ENCODE assay signal across 9 cellular contexts in the genomic region with DNA sequence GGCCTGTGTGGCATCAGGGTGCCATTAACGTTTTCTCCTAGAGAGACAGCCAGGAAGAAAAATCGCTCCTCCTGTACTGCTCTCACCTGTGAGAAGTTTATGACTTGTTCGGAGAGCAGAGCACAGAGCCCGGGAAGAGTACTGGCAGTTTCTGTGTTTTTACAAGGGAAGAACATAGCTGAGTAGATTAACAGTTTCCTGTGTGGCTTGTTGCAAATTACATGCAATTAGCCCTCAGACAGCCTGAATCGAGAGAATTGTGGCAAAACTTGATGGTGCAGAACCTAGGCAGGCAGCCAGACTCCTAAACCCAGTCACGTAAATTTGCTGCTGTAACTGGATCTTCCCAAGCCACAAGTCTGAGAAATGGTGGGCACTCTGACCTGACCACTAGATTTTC. TPM values are rescaled to one million over a fixed set of nuclear protein-coding genes. Genes with fewer than 3 reads are reported as not detected.
DNase-seq lines count a peak whose midpoint lies in the region; ATAC-seq and TF ChIP-seq lines count a peak whose summit lies in the region.
"Had no signal": no experiment of that assay in that cellular context is flagged by ENCODE, and none has a peak within 500 bp of the region (broad histone marks: within the 10 kb centered on the region; RNA-seq: fewer than 3 reads in every experiment).

No MANE protein-coding gene starts in this region.

- peaks cover 20 to 47% (median 41%) of the 10 kb centered on the region in 4 donors for H3K4me1 Mint-ChIP-seq in CD4-positive, CD25-positive, alpha-beta regulatory T cell

- no peaks in the 10 kb centered on the region for H3K36me3 ChIP-seq in CD4-positive, CD25-positive, alpha-beta regulatory T cell (ENCODE audit: control insufficient read depth, insufficient read depth, low read length)
- no peaks in the 10 kb centered on the region for H3K36me3 ChIP-seq in MG63

- ATAC-seq in CD4-positive, CD25-positive, alpha-beta regulatory T cell (ENCODE audit: low read depth in 2 of 2) = peak in 1 of 2 donors; percentile 19
- ATAC-seq in GM19397 (IDR thresholded peaks at IDR 0.05; ENCODE audit: unreplicated experiment) (peak; percentile 62), HG03378 (IDR thresholded peaks at IDR 0.05; ENCODE audit: unreplicated experiment) (peak; percentile 52), omental fat pad (ENCODE audit: low FRiP score) (no peak)

- no peaks in the 10 kb centered on the region for H3K9me3 Mint-ChIP-seq in CD4-positive, CD25-positive, alpha-beta regulatory T cell

- H3K27ac ChIP-seq in CD4-positive, CD25-positive, alpha-beta regulatory T cell (ENCODE audit: insufficient read depth, low read length, poor library complexity, severe bottlenecking) = peak overlapping the region; percentile 42

- peak overlapping the region in 3 of 4 donors; percentile 16 to 48 (median 36) for H3K4me3 Mint-ChIP-seq in CD4-positive, CD25-positive, alpha-beta regulatory T cell

- no peaks in the 10 kb centered on the region for H3K27me3 Mint-ChIP-seq in CD4-positive, CD25-positive, alpha-beta regulatory T cell

- TF ChIP-seq CTCF in omental fat pad (IDR thresholded peaks at IDR 0.05) = no peak

- H3K9me3 ChIP-seq in CD4-positive, CD25-positive, alpha-beta regulatory T cell (ENCODE audit: control insufficient read depth in 2 of 2, low read length in 2 of 2) = no peaks in the 10 kb centered on the region
- H3K9me3 ChIP-seq in MG63 = no peaks in the 10 kb centered on the region

- H3K27me3 ChIP-seq in CD4-positive, CD25-positive, alpha-beta regulatory T cell (ENCODE audit: control insufficient read depth, insufficient read depth, low read length) = no peaks in the 10 kb centered on the region
- H3K27me3 ChIP-seq in MG63 = no peaks in the 10 kb centered on the region

- peaks cover 46% of the 10 kb centered on the region for H3K4me1 ChIP-seq in CD4-positive, CD25-positive, alpha-beta regulatory T cell (ENCODE audit: control insufficient read depth, insufficient read depth, low read length, poor library complexity, severe bottlenecking)

- H3K36me3 Mint-ChIP-seq in CD4-positive, CD25-positive, alpha-beta regulatory T cell = no peaks in the 10 kb centered on the region

- DNase-seq in CD4-positive, CD25-positive, alpha-beta regulatory T cell = peak in 1 of 3 donors; percentile 51
- DNase-seq in UCSD-AML1 (lab: John Stamatoyannopoulos, UW; ENCODE audit: unreplicated experiment) (peak; percentile 16), SHP77 (lab: John Stamatoyannopoulos, UW) (no peak), CD1c-positive myeloid dendritic cell (ENCODE audit: extremely low spot score) (no peak), omental fat pad (ENCODE audit: low spot score) (no peak), MG63 (no peak)

- H3K27ac Mint-ChIP-seq in CD4-positive, CD25-positive, alpha-beta regulatory T cell = peak overlapping the region in 2 of 3 donors; percentile 65 to 93

- peak overlapping the region; percentile 46 for H3K4me3 ChIP-seq in CD4-positive, CD25-positive, alpha-beta regulatory T cell (ENCODE audit: low read depth, low read length)
- no peak overlapping the region for H3K4me3 ChIP-seq in MG63

RNA-seq across cellular contexts. Expression of a gene that starts 32.1 kb away (rescaled TPM):
- total RNA-seq in CD4-positive, CD25-positive, alpha-beta regulatory T cell = not detected
- polyA plus RNA-seq in CD4-positive, CD25-positive, alpha-beta regulatory T cell = not detected
- not detected for total RNA-seq in omental fat pad
- not detected in 2 replicates for total RNA-seq in MG63 (2014; rRNA removed; shearing (Covaris generic); ENCODE audit: low replicate concordance)
- total RNA-seq: SK-MEL-5 had no signal

RNA-seq across cellular contexts. Expression of a gene that starts 53.7 kb away (rescaled TPM):
- total RNA-seq in CD4-positive, CD25-positive, alpha-beta regulatory T cell = 15.4 TPM
- polyA plus RNA-seq in CD4-positive, CD25-positive, alpha-beta regulatory T cell = 10 to 100 TPM; 37.2 to 58.7 (median 50.0) TPM
- total RNA-seq in omental fat pad = 1 to 10 TPM; 4.0 to 7.2 (median 5.5) TPM
- total RNA-seq in MG63 (2014; rRNA removed; shearing (Covaris generic); ENCODE audit: low replicate concordance) = 9.8 and 23.7 TPM in 2 replicates
